15 cellular contexts compared by ENCODE assay signal in genomic region chr15:48574187-48574586, GRCh38.
DNase-seq lines count a peak whose midpoint lies in the region; ATAC-seq and TF ChIP-seq lines count a peak whose summit lies in the region.
"Had no signal": no experiment of that assay in that cellular context is flagged by ENCODE, and none has a peak within 500 bp of the region (broad histone marks: within the 10 kb centered on the region; RNA-seq: fewer than 3 reads in every experiment).

No MANE protein-coding gene starts in this region.

- H3K4me3 ChIP-seq in mesendoderm (ENCODE audit: low read length) (no peak overlapping the region), breast epithelium (no peak overlapping the region)
- H3K4me3 ChIP-seq: GM23338 had no signal

- no peaks in the 10 kb centered on the region for H3K79me2 ChIP-seq in mesendoderm (ENCODE audit: control insufficient read depth, insufficient read depth, low read length)

- H3K9me3 Mint-ChIP-seq in HFFc6: no peaks in the 10 kb centered on the region
- H3K9me3 Mint-ChIP-seq: CD4-positive, alpha-beta T cell; GM23338; IgD-negative memory B cell had no signal

- H3K56ac ChIP-seq in mesendoderm (ENCODE audit: low read length): no peak overlapping the region

- H3K4me3 Mint-ChIP-seq in HFFc6: no peak overlapping the region
- H3K4me3 Mint-ChIP-seq: CD4-positive, alpha-beta T cell; GM23338; IgD-negative memory B cell had no signal

- H3K27ac ChIP-seq in mesendoderm (ENCODE audit: low read depth, low read length) (no peak overlapping the region), breast epithelium (no peak overlapping the region), RWPE1 (no peak overlapping the region)
- H3K27ac ChIP-seq: C4-2B had no signal

- H3K18ac ChIP-seq in mesendoderm (ENCODE audit: low read length): no peak overlapping the region

- no peaks in the 10 kb centered on the region for H3K36me3 ChIP-seq in mesendoderm (ENCODE audit: control insufficient read depth, insufficient read depth, low read length)
- H3K36me3 ChIP-seq in breast epithelium: no peaks in the 10 kb centered on the region

- H3K4me2 ChIP-seq in mesendoderm (ENCODE audit: low read length): no peak overlapping the region
- H3K4me2 ChIP-seq: GM23338 had no signal

- no peak overlapping the region for H4K8ac ChIP-seq in mesendoderm (ENCODE audit: low read depth, low read length)

- no peaks in the 10 kb centered on the region for H3K79me1 ChIP-seq in mesendoderm (ENCODE audit: low read length)

- peak overlapping the region; percentile 68 for H3K27ac Mint-ChIP-seq in HFFc6
- H3K27ac Mint-ChIP-seq: CD4-positive, alpha-beta T cell; GM23338; IgD-negative memory B cell had no signal

- H3K36me3 Mint-ChIP-seq in HFFc6 (ENCODE audit: low read depth): peaks cover 76% of the 10 kb centered on the region
- H3K36me3 Mint-ChIP-seq: IgD-negative memory B cell had no signal

- H3K23ac ChIP-seq in mesendoderm (ENCODE audit: low read length): no peak overlapping the region

- no peak overlapping the region for H2BK15ac ChIP-seq in mesendoderm (replicated peaks; ENCODE audit: low read depth)

- peaks cover 2% of the 10 kb centered on the region for H3K27me3 Mint-ChIP-seq in HFFc6 (ENCODE audit: insufficient read depth)
- H3K27me3 Mint-ChIP-seq: CD4-positive, alpha-beta T cell had no signal

- H3K4ac ChIP-seq in mesendoderm (ENCODE audit: low read depth, low read length): no peak overlapping the region

- no peaks in the 10 kb centered on the region for H3K9me3 ChIP-seq in breast epithelium
- H3K9me3 ChIP-seq: Caco-2 had no signal

- no peak overlapping the region for H2BK5ac ChIP-seq in mesendoderm (ENCODE audit: low read length)

- H4K5ac ChIP-seq in mesendoderm (ENCODE audit: low read length): no peak overlapping the region

- H3K4me1 ChIP-seq in mesendoderm (ENCODE audit: control insufficient read depth, low read depth, low read length) (no peaks in the 10 kb centered on the region), breast epithelium (no peaks in the 10 kb centered on the region)
- H3K4me1 ChIP-seq: Caco-2 had no signal

- no peak overlapping the region for H2BK120ac ChIP-seq in mesendoderm (ENCODE audit: low read depth, low read length)

- H3K27me3 ChIP-seq in mesendoderm (ENCODE audit: insufficient read depth, low read length, poor library complexity): no peaks in the 10 kb centered on the region
- no peaks in the 10 kb centered on the region for H3K27me3 ChIP-seq in breast epithelium

- peaks cover 76% of the 10 kb centered on the region for H3K4me1 Mint-ChIP-seq in HFFc6 (ENCODE audit: low read depth)
- H3K4me1 Mint-ChIP-seq: GM23338, IgD-negative memory B cell had no signal

- CTCF ChIA-PET in RWPE1 (lab: Yijun Ruan, JAX): no interaction called here

- no peak overlapping the region for H2AK5ac ChIP-seq in mesendoderm (ENCODE audit: low read length)

- no peak overlapping the region for H3K9ac ChIP-seq in mesendoderm (ENCODE audit: low read length)

- intact Hi-C loops in breast epithelium (cut with DNase I; ENCODE audit: low total_unique reads): no loop called here

- POLR2A ChIA-PET in RWPE1 (lab: Yijun Ruan, JAX; ENCODE audit: low non-redundant PET): no interaction called here

- TF ChIP-seq CTCF in HFFc6 (IDR thresholded peaks at IDR 0.05) (no peak), breast epithelium (IDR thresholded peaks at IDR 0.05) (no peak), RWPE1 (conservative IDR thresholded peaks at IDR 0.05; ENCODE audit: low read depth) (no peak)

- no peak for TF ChIP-seq POLR2A in breast epithelium (IDR thresholded peaks at IDR 0.05)

- DNase-seq in HFFc6 (no peak), mesendoderm (peak; percentile 57), breast epithelium (ENCODE audit: low spot score in 2 of 2) (no peak), RWPE1 (ENCODE audit: low spot score) (no peak)
- DNase-seq in stimulated activated CD4-positive, alpha-beta T cell treated with anti-CD3 and anti-CD28 coated beads, Interleukin-2, amount 100 ng/mL, for 48 hours: no peak
- DNase-seq: ACHN; Caco-2; CD4-positive, alpha-beta T cell; HCEC 1CT had no signal

- ATAC-seq in SK-N-SH treated with all-trans-retinoic acid at 6 μM for 48 hours (peak; percentile 39; the same call in 2 of the 3 replicates), GM21786 (IDR thresholded peaks at IDR 0.05; ENCODE audit: unreplicated experiment) (no peak)
- ATAC-seq: GM23338, HepG2 had no signal

TF ChIP-seq in SK-N-SH treated with all-trans-retinoic acid at 6 μM for 48 hours, 23 proteins besides CTCF, POLR2A, EP300 and RAD21:
- TF ChIP-seq TSHZ2 (CRISPR knock-in tag; IDR thresholded peaks at IDR 0.05) (peak; percentile 68; the same call in 1 of the 2 replicates), ISL1 (CRISPR knock-in tag; IDR thresholded peaks at IDR 0.05) (peak; percentile 58; the same call in 1 of the 2 replicates), GLIS3 (CRISPR knock-in tag; IDR thresholded peaks at IDR 0.05) (no peak), TCF4 (CRISPR knock-in tag; IDR thresholded peaks at IDR 0.05; ENCODE audit: borderline replicate concordance) (peak; percentile 12; the same call in 1 of the 2 replicates)
